Comparison of ENCODE assay signal across 8 cellular contexts in genomic region chr20:36836591-36837329, GRCh38. TPM values are rescaled to one million over a fixed set of nuclear protein-coding genes. Genes with fewer than 3 reads are reported as not detected.
A peak's percentile ranks its signal among the peaks of the same experiment; 100 is the strongest.
DNase-seq lines count a peak whose midpoint lies in the region; ATAC-seq, FAIRE-seq and TF ChIP-seq lines count a peak whose summit lies in the region.

No MANE protein-coding gene starts in this region.

- 0 out of 2 replicates have a peak, but pooled peaks cover 5% of the 10 kb centered on the region for H3K36me3 ChIP-seq in SJCRH30

- peak overlapping the region in 1 of 5 experiments; percentile 47 for H3K4me3 Mint-ChIP-seq in brain

- H3K9me3 Mint-ChIP-seq in brain, result no peaks in the 10 kb centered on the region

- H3K27me3 ChIP-seq in SJCRH30, result no peaks in the 10 kb centered on the region

- no peak overlapping the region for H3K4me3 ChIP-seq in SJCRH30

- no peak for ATAC-seq in GM18519 (IDR thresholded peaks at IDR 0.05; ENCODE audit: low FRiP score, unreplicated experiment)

- peaks cover 45% of the 10 kb centered on the region for H3K36me3 Mint-ChIP-seq in brain

- H3K27me3 Mint-ChIP-seq in brain, result peaks cover 4% of the 10 kb centered on the region

- in situ Hi-C loops in KBM-7 (cut with MboI; ENCODE audit: low pct_unique_long_range_greater_than_20kb, low sequenced_read_pairs), result no loop called here

- H3K4me1 ChIP-seq in SJCRH30, result peaks cover 41% of the 10 kb centered on the region

- peak; percentile 86 for DNase-seq in KBM-7
- peak; percentile 85 to 87 for DNase-seq in SJCRH30
- peak; percentile 66 for DNase-seq in kidney tubule cell (ENCODE audit: low spot score)
- peak; percentile 15 for DNase-seq in stimulated activated naive CD4-positive, alpha-beta T cell treated with Interleukin-2 at 50 U/mL for 16 hours (lab: John Stamatoyannopoulos, UW)
- no peak for DNase-seq in hepatic stellate cell (ENCODE audit: low spot score)

- H3K9me3 ChIP-seq in SJCRH30 (replicated peaks), result no peaks in the 10 kb centered on the region

- H3K27ac ChIP-seq in SJCRH30, result no peak overlapping the region; the same call in 1 of the 2 replicates

- peak overlapping the region in 3 of 5 experiments; percentile 24 to 79 (median 41) for H3K27ac Mint-ChIP-seq in brain

- TF ChIP-seq CTCF in brain (conservative IDR thresholded peaks at IDR 0.05), result no peak

- peaks cover 57% of the 10 kb centered on the region for H3K4me1 Mint-ChIP-seq in brain

- FAIRE-seq in G401.6 (lab: Jason Lieb, UNC), result peak; percentile 52

RNA-seq across cellular contexts. Expression of gene TLDC2, which starts 39.2 kb away (rescaled TPM):
- 1.8 and 1.9 TPM in 2 replicates for total RNA-seq in SJCRH30 (2014; rRNA removed; shearing (Covaris generic))
- not detected for polyA plus RNA-seq in brain (ENCODE audit: insufficient read depth, low read depth, low replicate concordance)
